In the genomic region with DNA sequence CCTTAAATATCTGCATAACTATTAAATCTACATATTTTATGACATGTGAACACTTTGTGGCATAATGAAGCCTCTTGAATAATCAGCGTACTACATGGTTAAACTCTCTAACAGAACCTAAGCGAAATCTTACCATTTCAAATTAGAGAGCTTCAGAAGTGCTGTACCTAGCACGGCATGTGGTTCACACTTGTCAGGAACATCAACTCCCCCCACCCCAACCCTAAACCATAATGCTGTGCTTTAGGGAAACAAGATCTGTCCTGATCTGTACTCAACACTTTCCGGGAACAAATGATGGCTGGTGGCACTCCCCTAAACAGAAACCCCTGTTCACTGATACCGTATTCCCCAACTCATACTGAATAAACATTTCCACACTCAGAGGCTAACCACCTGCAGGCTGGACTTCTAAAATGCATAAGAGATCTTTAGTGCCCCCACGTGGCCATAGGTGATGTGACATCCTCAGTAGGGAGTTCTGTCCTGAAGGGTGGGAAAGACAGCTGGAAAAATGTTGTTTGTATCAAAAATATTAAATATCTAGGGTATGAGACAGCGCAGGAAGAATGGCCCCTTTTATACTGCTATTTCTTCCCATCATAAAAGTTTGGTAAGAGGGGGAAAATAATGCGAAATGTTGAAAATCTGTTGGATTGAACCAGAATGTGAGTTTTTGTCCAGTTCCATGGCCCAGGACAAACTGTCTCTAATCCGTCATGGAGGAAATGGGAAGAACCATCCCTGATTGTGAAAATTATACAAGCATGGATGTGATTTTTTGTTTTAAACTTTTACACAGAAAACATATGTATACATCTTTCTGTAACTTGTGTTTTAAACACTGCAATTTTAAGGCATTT, we compare ENCODE assay signal across 8 cellular contexts.
DNase-seq lines count a peak whose midpoint lies in the region; ATAC-seq and TF ChIP-seq lines count a peak whose summit lies in the region.

No MANE protein-coding gene starts in this region.

- no peak overlapping the region for H2AFZ ChIP-seq in OCI-LY1 (ENCODE audit: low read length)

- H3K9me2 ChIP-seq in OCI-LY1 (ENCODE audit: low read depth, low read length), result no peaks in the 10 kb centered on the region

- H3K4me3 ChIP-seq in OCI-LY1 (ENCODE audit: low read depth, low read length, poor library complexity, severe bottlenecking), result no peak overlapping the region
- H3K4me3 ChIP-seq in esophagus muscularis mucosa, result no peak overlapping the region

- H3K4me2 ChIP-seq in OCI-LY1 (ENCODE audit: low read length), result no peak overlapping the region

- H3K79me2 ChIP-seq in OCI-LY1 (ENCODE audit: insufficient read depth, low read length), result no peaks in the 10 kb centered on the region

- H3K27ac ChIP-seq in OCI-LY1 (ENCODE audit: low read depth, low read length, poor library complexity, severe bottlenecking) (no peak overlapping the region), esophagus muscularis mucosa (replicated peaks in 1 of 4) (no peak overlapping the region)

- no peaks in the 10 kb centered on the region for H3K4me1 ChIP-seq in OCI-LY1 (ENCODE audit: insufficient read depth, low read length, severe bottlenecking)
- H3K4me1 ChIP-seq in esophagus muscularis mucosa, result peaks cover 0 to 23% (median 15%) of the 10 kb centered on the region in 4 donors

- H3K9me3 Mint-ChIP-seq in naive thymus-derived CD8-positive, alpha-beta T cell, result no peaks in the 10 kb centered on the region
- no peaks in the 10 kb centered on the region for H3K9me3 Mint-ChIP-seq in stimulated activated naive CD8-positive, alpha-beta T cell treated with anti-CD3 and anti-CD28 coated beads, Interleukin-15, amount 100 ng/mL, for 72 hours

- TF ChIP-seq CTCF in OCI-LY1 (IDR thresholded peaks at IDR 0.05; ENCODE audit: low read length) (peak; percentile 90), esophagus muscularis mucosa (IDR thresholded peaks at IDR 0.05) (peak; percentile 78 to 82 (median 80))

- H3K9me3 ChIP-seq in OCI-LY1 (ENCODE audit: low read length), result no peaks in the 10 kb centered on the region
- no peaks in the 10 kb centered on the region for H3K9me3 ChIP-seq in esophagus muscularis mucosa

- ATAC-seq in naive thymus-derived CD8-positive, alpha-beta T cell, result peak; percentile 42 to 60
- ATAC-seq in stimulated activated naive CD8-positive, alpha-beta T cell treated with anti-CD3 and anti-CD28 coated beads, Interleukin-15, amount 100 ng/mL, for 72 hours, result peak; percentile 68
- no peak for ATAC-seq in GM18868 (IDR thresholded peaks at IDR 0.05; ENCODE audit: unreplicated experiment)

- DNase-seq in D341Med (ENCODE audit: low spot score) (peak; percentile 65), HT-29 (ENCODE audit: low spot score) (peak; percentile 78), activated T-cell treated with anti-CD3 and anti-CD28 coated beads for 1 hour (ENCODE audit: low read depth) (peak; percentile 42), esophagus muscularis mucosa (ENCODE audit: extremely low spot score) (peak; percentile 93)
- peak; percentile 17 to 73 (median 47) for DNase-seq in naive thymus-derived CD8-positive, alpha-beta T cell
- DNase-seq in stimulated activated naive CD8-positive, alpha-beta T cell treated with anti-CD3 and anti-CD28 coated beads, Interleukin-15, amount 100 ng/mL, for 72 hours, result peak; percentile 41 to 52

- 35% methylated on average over 9 of the region's 9 CpGs for WGBS in esophagus muscularis mucosa

- no peak overlapping the region for H3K4me3 Mint-ChIP-seq in naive thymus-derived CD8-positive, alpha-beta T cell
- H3K4me3 Mint-ChIP-seq in stimulated activated naive CD8-positive, alpha-beta T cell treated with anti-CD3 and anti-CD28 coated beads, Interleukin-15, amount 100 ng/mL, for 72 hours, result no peak overlapping the region

- intact Hi-C loops in esophagus muscularis mucosa (cut with DNase I), result loop anchor here (5.0 to 10.0 kb wide), 2 partner anchors 163 to 374 kb away; no protein-coding TSS in a partner anchor

- H3K27me3 ChIP-seq in OCI-LY1 (ENCODE audit: insufficient read depth, low read length) (no peaks in the 10 kb centered on the region), esophagus muscularis mucosa (no peaks in the 10 kb centered on the region)

- TF ChIP-seq EP300 in esophagus muscularis mucosa (IDR thresholded peaks at IDR 0.05), result no peak

- H3F3A ChIP-seq in OCI-LY1 (ENCODE audit: insufficient read depth, low read length), result no peaks in the 10 kb centered on the region

- H3K36me3 ChIP-seq in OCI-LY1 (ENCODE audit: insufficient read depth, low read length), result no peaks in the 10 kb centered on the region
- H3K36me3 ChIP-seq in esophagus muscularis mucosa, result no peaks in the 10 kb centered on the region

- no peak for TF ChIP-seq POLR2A in esophagus muscularis mucosa (IDR thresholded peaks at IDR 0.05; ENCODE audit: low read depth)

- H3K27me3 Mint-ChIP-seq in naive thymus-derived CD8-positive, alpha-beta T cell, result peaks cover 11 to 23% (median 21%) of the 10 kb centered on the region in 5 donors
- H3K27me3 Mint-ChIP-seq in stimulated activated naive CD8-positive, alpha-beta T cell treated with anti-CD3 and anti-CD28 coated beads, Interleukin-15, amount 100 ng/mL, for 72 hours, result peaks cover 24% of the 10 kb centered on the region

- H3K9ac ChIP-seq in OCI-LY1 (ENCODE audit: low read length), result no peak overlapping the region

- POLR2A ChIA-PET in naive thymus-derived CD8-positive, alpha-beta T cell (lab: Charles Lee), result no interaction called here

- no peaks in the 10 kb centered on the region for H3K36me3 Mint-ChIP-seq in naive thymus-derived CD8-positive, alpha-beta T cell

- no peaks in the 10 kb centered on the region for H4K20me1 ChIP-seq in OCI-LY1 (ENCODE audit: insufficient read depth, low read length)

- H3K27ac Mint-ChIP-seq in naive thymus-derived CD8-positive, alpha-beta T cell, result no peak overlapping the region
- no peak overlapping the region for H3K27ac Mint-ChIP-seq in stimulated activated naive CD8-positive, alpha-beta T cell treated with anti-CD3 and anti-CD28 coated beads, Interleukin-15, amount 100 ng/mL, for 72 hours

- peaks cover 0 to 3% (median 2%) of the 10 kb centered on the region in 4 donors for H3K4me1 Mint-ChIP-seq in naive thymus-derived CD8-positive, alpha-beta T cell
- peaks cover 5% of the 10 kb centered on the region for H3K4me1 Mint-ChIP-seq in stimulated activated naive CD8-positive, alpha-beta T cell treated with anti-CD3 and anti-CD28 coated beads, Interleukin-15, amount 100 ng/mL, for 72 hours

Comparison
In these comparisons a context has a peak if more than half of its experiments do, and no peak if none do; other contexts are left out.
1. DNase-seq: peak in every context shown above with its lines; median percentile 93 in esophagus muscularis mucosa; 78 in HT-29; 65 in D341Med; 47 in naive thymus-derived CD8-positive, alpha-beta T cell; 46 in stimulated activated naive CD8-positive, alpha-beta T cell treated with anti-CD3 and anti-CD28 coated beads, Interleukin-15, amount 100 ng/mL, for 72 hours; 42 in activated T-cell treated with anti-CD3 and anti-CD28 coated beads for 1 hour.